8 cellular contexts compared by ENCODE assay signal in genomic region chr17:58756246-58757161, GRCh38. TPM values are rescaled to one million over a fixed set of nuclear protein-coding genes. Genes with fewer than 3 reads are reported as not detected.
DNase-seq lines count a peak whose midpoint lies in the region; ATAC-seq and TF ChIP-seq lines count a peak whose summit lies in the region.

No MANE protein-coding gene starts in this region.

- intact Hi-C loops in activated CD8-positive, alpha-beta T cell treated with anti-CD3 and anti-CD28 coated beads for 36 hours (cut with micrococcal nuclease): no loop called here

- CTCF ChIA-PET in activated CD8-positive, alpha-beta T cell treated with anti-CD3 and anti-CD28 coated beads for 36 hours (lab: Charles Lee): interaction anchor here (1.1 to 1.8 kb wide), 3 partner anchors 31 to 237 kb away, joined by 3 to 4 read pairs (median 3); no protein-coding TSS in a partner anchor

- H3K36me3 Mint-ChIP-seq in activated CD8-positive, alpha-beta T cell treated with anti-CD3 and anti-CD28 coated beads for 36 hours (ENCODE audit: low read depth): no peaks in the 10 kb centered on the region
- H3K36me3 Mint-ChIP-seq in nephron progenitor cell (ENCODE audit: low read depth): no peaks in the 10 kb centered on the region

- H3K4me3 Mint-ChIP-seq in activated CD8-positive, alpha-beta T cell treated with anti-CD3 and anti-CD28 coated beads for 36 hours: peak overlapping the region; percentile 76
- H3K4me3 Mint-ChIP-seq in nephron progenitor cell: peak overlapping the region; percentile 95

- no peak for TF ChIP-seq CTCF in activated CD8-positive, alpha-beta T cell treated with anti-CD3 and anti-CD28 coated beads for 36 hours (IDR thresholded peaks at IDR 0.05)
- TF ChIP-seq CTCF in fibroblast of the aortic adventitia (IDR thresholded peaks at IDR 0.05; ENCODE audit: insufficient read depth, low read length): no peak
- TF ChIP-seq CTCF in nephron progenitor cell (IDR thresholded peaks at IDR 0.05): no peak

- ATAC-seq in activated CD8-positive, alpha-beta T cell treated with anti-CD3 and anti-CD28 coated beads for 36 hours: peak; percentile 34
- no peak for ATAC-seq in HG03159 (IDR thresholded peaks at IDR 0.05; ENCODE audit: unreplicated experiment)

- DNase-seq in DMS 273 treated with DMSO at 0.1 percent for 48 hours (lab: John Stamatoyannopoulos, UW) (peak; percentile 27), fibroblast of the aortic adventitia (ENCODE audit: low read depth) (peak; percentile 8), nephron progenitor cell (peak; percentile 62), COLO829 (ENCODE audit: low spot score) (no peak), KG1 (lab: John Stamatoyannopoulos, UW) (no peak)
- peak; percentile 6 for DNase-seq in Jurkat, Clone E6-1 (ENCODE audit: low read depth, low spot score)
- peak; percentile 16 for DNase-seq in activated CD8-positive, alpha-beta T cell treated with anti-CD3 and anti-CD28 coated beads for 36 hours

- H3K27ac Mint-ChIP-seq in activated CD8-positive, alpha-beta T cell treated with anti-CD3 and anti-CD28 coated beads for 36 hours: no peak overlapping the region
- no peak overlapping the region for H3K27ac Mint-ChIP-seq in nephron progenitor cell

- H3K9me3 Mint-ChIP-seq in activated CD8-positive, alpha-beta T cell treated with anti-CD3 and anti-CD28 coated beads for 36 hours: no peaks in the 10 kb centered on the region
- H3K9me3 Mint-ChIP-seq in nephron progenitor cell: no peaks in the 10 kb centered on the region

- peaks cover 10% of the 10 kb centered on the region for H3K4me1 Mint-ChIP-seq in activated CD8-positive, alpha-beta T cell treated with anti-CD3 and anti-CD28 coated beads for 36 hours (ENCODE audit: low read depth)
- peaks cover 35% of the 10 kb centered on the region for H3K4me1 Mint-ChIP-seq in nephron progenitor cell

- peaks cover 51% of the 10 kb centered on the region for H3K27me3 Mint-ChIP-seq in activated CD8-positive, alpha-beta T cell treated with anti-CD3 and anti-CD28 coated beads for 36 hours
- peaks cover 50% of the 10 kb centered on the region for H3K27me3 Mint-ChIP-seq in nephron progenitor cell (ENCODE audit: low read depth, poor library complexity)

- peak overlapping the region; percentile 62 for H3K4me3 ChIP-seq in Jurkat, Clone E6-1 (ENCODE audit: low read length)
- H3K4me3 ChIP-seq in fibroblast of the aortic adventitia (ENCODE audit: low read depth, low read length): peak overlapping the region; percentile 70

- POLR2A ChIA-PET in activated CD8-positive, alpha-beta T cell treated with anti-CD3 and anti-CD28 coated beads for 36 hours (lab: Charles Lee): interaction anchor here (1.4 kb wide), 1 partner anchor 64 kb away, joined by 4 read pairs; the partner anchor contains the start of gene RAD51C

RNA-seq across cellular contexts. Expression of gene PPM1E, which starts 0.8 kb away (rescaled TPM):
- 4.3 TPM for polyA plus RNA-seq in Jurkat, Clone E6-1 (2012; ENCODE audit: insufficient read depth, insufficient read length)
- total RNA-seq in activated CD8-positive, alpha-beta T cell treated with anti-CD3 and anti-CD28 coated beads for 36 hours: under 1 TPM in 1 of 2 experiments, not detected in 1; 0.07 TPM
- 0.41 and 0.45 TPM in 2 replicates for total RNA-seq in fibroblast of the aortic adventitia (ENCODE audit: low replicate concordance)

Comparison
In these comparisons a context has a peak if more than half of its experiments do, and no peak if none do; other contexts are left out.
1. DNase-seq: peak in DMS 273 treated with DMSO at 0.1 percent for 48 hours (single experiment), Jurkat, Clone E6-1 (single experiment), activated CD8-positive, alpha-beta T cell treated with anti-CD3 and anti-CD28 coated beads for 36 hours (single experiment), fibroblast of the aortic adventitia (single experiment) and nephron progenitor cell (single experiment); none in COLO829 (single experiment) and KG1 (single experiment).